In the genomic region with DNA sequence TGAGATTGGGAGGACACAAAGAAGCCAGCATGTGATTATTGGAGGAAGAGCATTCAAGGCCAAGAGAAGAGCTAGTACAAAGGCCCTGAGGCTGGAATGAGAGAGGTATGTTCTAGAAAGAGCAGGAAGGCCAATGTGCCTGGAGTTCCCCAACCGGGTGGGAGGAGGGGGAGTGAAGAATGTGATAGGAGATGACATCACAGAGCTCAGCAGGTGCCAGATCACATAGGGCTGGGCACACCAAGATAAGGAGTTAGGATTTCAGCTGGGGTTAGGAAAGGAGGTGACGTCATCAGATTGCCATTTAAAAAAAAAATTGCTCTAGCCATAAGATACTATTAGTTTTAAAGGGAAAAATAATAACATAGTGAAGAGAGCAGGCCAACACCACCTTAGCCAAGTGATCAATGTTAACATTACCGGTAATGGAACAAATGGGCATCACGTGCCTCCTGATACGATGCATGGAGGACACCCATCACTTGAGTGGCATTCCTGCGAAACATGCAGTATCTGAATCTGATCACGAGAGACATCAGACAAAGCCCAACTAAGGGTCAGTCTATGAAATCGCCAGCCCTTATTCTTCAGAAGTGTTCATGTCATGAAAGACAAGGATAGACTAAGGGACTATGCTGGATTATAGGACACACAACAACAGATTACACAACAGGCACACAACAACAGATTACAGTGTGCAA, we compare ENCODE assay signal across 10 cellular contexts.
A peak's percentile ranks its signal among the peaks of the same experiment; 100 is the strongest.
DNase-seq lines count a peak whose midpoint lies in the region; ATAC-seq, FAIRE-seq and TF ChIP-seq lines count a peak whose summit lies in the region.
"Had no signal": no experiment of that assay in that cellular context is flagged by ENCODE, and none has a peak within 500 bp of the region (broad histone marks: within the 10 kb centered on the region; RNA-seq: fewer than 3 reads in every experiment).

No MANE protein-coding gene starts in this region.

- no peak for TF ChIP-seq CTCF in pancreas (IDR thresholded peaks at IDR 0.05)

- H3K9me3 ChIP-seq in pancreas, result no peaks in the 10 kb centered on the region
- H3K9me3 ChIP-seq: lower lobe of right lung had no signal

- 56 to 61% methylated on average over 8 of the region's 8 CpGs for WGBS in pancreas, 2 donors

- no peak for FAIRE-seq in pancreas (lab: Jason Lieb, UNC)

- peak; percentile 46 for DNase-seq in EH (ENCODE audit: low read depth)
- peak; percentile 28 for DNase-seq in NCI-H2196 treated with DMSO at 0.1 percent for 48 hours (lab: John Stamatoyannopoulos, UW; ENCODE audit: unreplicated experiment)
- DNase-seq in dermis blood vessel endothelial cell, result peak; percentile 89
- DNase-seq in pancreas, result peak in 4 of 6 donors; percentile 66 to 73 (median 70)
- no peak for DNase-seq in effector CD8-positive, alpha-beta T cell (lab: John Stamatoyannopoulos, UW)
- DNase-seq in effector CD4-positive, alpha-beta T cell, result no peak
- DNase-seq in hippocampal formation (lab: John Stamatoyannopoulos, UW), result no peak
- DNase-seq in activated gamma-delta T cell treated with Interleukin-2 at 50 U/mL for 16 hours, result no peak
- DNase-seq: lower lobe of right lung, NCI-H526 treated with DMSO at 0.1 percent for 48 hours had no signal

- peaks cover 0 to 14% (median 13%) of the 10 kb centered on the region in 3 donors for H3K4me1 ChIP-seq in pancreas

- peak overlapping the region in 2 of 4 donors; percentile 51 to 66 for H3K27ac ChIP-seq in pancreas
- H3K27ac ChIP-seq: lower lobe of right lung had no signal

- no peaks in the 10 kb centered on the region for H3K36me3 ChIP-seq in pancreas
- H3K36me3 ChIP-seq: lower lobe of right lung had no signal

- H3K27me3 ChIP-seq in pancreas, result peaks cover 0 to 6% (median 0%) of the 10 kb centered on the region in 4 donors

- H3K4me3 ChIP-seq in pancreas, result no peak overlapping the region
- H3K4me3 ChIP-seq: lower lobe of right lung had no signal

- peak; percentile 72 to 84 (median 78) for ATAC-seq in pancreas

- intact Hi-C loops in pancreas (cut with DNase I), result no loop called here

Comparison
In these comparisons a context has a peak if more than half of its experiments do, and no peak if none do; other contexts are left out.
1. DNase-seq: peak in EH (single experiment), NCI-H2196 treated with DMSO at 0.1 percent for 48 hours (single experiment), dermis blood vessel endothelial cell (single experiment) and pancreas (4 of 6); none in effector CD8-positive, alpha-beta T cell (single experiment), effector CD4-positive, alpha-beta T cell (single experiment), hippocampal formation (0 of 2) and activated gamma-delta T cell treated with Interleukin-2 at 50 U/mL for 16 hours (single experiment).